Comparison of ENCODE assay signal across 11 cellular contexts in the genomic region with DNA sequence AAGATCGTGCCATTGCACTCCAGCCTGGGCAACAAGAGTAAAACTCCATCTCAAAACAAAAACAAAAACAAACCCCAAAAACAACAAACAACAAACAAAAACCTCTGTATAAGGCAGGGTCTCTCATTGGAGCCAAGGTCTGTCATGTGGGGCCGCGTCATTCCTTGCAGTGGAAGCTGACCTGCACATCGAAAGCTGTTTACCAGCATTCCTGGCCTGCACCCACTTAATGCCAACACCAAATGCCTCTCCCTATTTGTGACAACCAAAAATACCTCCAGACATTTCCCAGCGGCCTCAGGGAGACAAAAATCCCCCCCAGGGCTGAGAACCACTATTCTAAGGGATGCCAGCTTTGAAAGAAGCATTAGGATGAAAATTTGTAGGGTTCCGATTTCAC. TPM values are rescaled to one million over a fixed set of nuclear protein-coding genes. Genes with fewer than 3 reads are reported as not detected.
DNase-seq lines count a peak whose midpoint lies in the region; ATAC-seq and TF ChIP-seq lines count a peak whose summit lies in the region.
"Had no signal": no experiment of that assay in that cellular context is flagged by ENCODE, and none has a peak within 500 bp of the region (broad histone marks: within the 10 kb centered on the region; RNA-seq: fewer than 3 reads in every experiment).

No MANE protein-coding gene starts in this region.

- H3K4me1 Mint-ChIP-seq in Caco-2 (ENCODE audit: low read depth, unreplicated experiment) (peaks cover 7% of the 10 kb centered on the region), naive B cell (peaks cover 9 to 30% (median 19%) of the 10 kb centered on the region in 3 donors)

- DNase-seq in Caco-2 (no peak), RWPE1 (ENCODE audit: low spot score) (no peak), naive B cell (no peak), NCI-H187 treated with DMSO at 0.1 percent for 48 hours (lab: John Stamatoyannopoulos, UW) (no peak), iPS-NIHi7 (ENCODE audit: extremely low spot score) (no peak)
- DNase-seq in stimulated activated CD4-positive, alpha-beta T cell treated with anti-CD3 and anti-CD28 coated beads, Interleukin-2, amount 100 ng/mL, for 24 hours, result no peak
- DNase-seq: activated CD4-positive, alpha-beta memory T cell treated with anti-CD3 and anti-CD28 coated beads for 36 hours; effector CD4-positive, alpha-beta T cell; NCI-H774 had no signal

- H3K27me3 Mint-ChIP-seq in Caco-2 (ENCODE audit: insufficient read depth, unreplicated experiment) (peaks cover 7% of the 10 kb centered on the region), naive B cell (peaks cover 30 to 58% (median 44%) of the 10 kb centered on the region in 3 donors)

- POLR2A ChIA-PET in Caco-2 (lab: Charles Lee) (no interaction called here), RWPE1 (lab: Yijun Ruan, JAX; ENCODE audit: low non-redundant PET) (no interaction called here)

- intact Hi-C loops in Caco-2 (cut with micrococcal nuclease; ENCODE audit: unreplicated experiment), result no loop called here

- TF ChIP-seq CTCF in Caco-2 (IDR thresholded peaks at IDR 0.05; ENCODE audit: insufficient read depth in 1 of 2, low read depth in 1 of 2, low read length in 1 of 2, severe bottlenecking in 1 of 2, unreplicated experiment in 1 of 2), result no peak
- no peak for TF ChIP-seq CTCF in RWPE1 (conservative IDR thresholded peaks at IDR 0.05; ENCODE audit: low read depth)

- H3K4me1 ChIP-seq in Caco-2, result peaks cover 10% of the 10 kb centered on the region; the same call in 1 of the 2 replicates

- H3K4me3 Mint-ChIP-seq in Caco-2 (ENCODE audit: unreplicated experiment) (peak overlapping the region; percentile 69), naive B cell (peak overlapping the region in 5 of 8 donors; percentile 20 to 90 (median 79))

- no peaks in the 10 kb centered on the region for H3K36me3 ChIP-seq in Caco-2 (ENCODE audit: control insufficient read depth, insufficient read depth, low read length)
- H3K36me3 ChIP-seq: thoracic aorta had no signal

- BruUV-seq in Caco-2 (replicated peaks; lab: Mats Ljungman, UMichigan), result no TSS peak

- no peaks in the 10 kb centered on the region for H3K27me3 ChIP-seq in Caco-2 (replicated peaks; ENCODE audit: control insufficient read depth, insufficient read depth, low read length)

- H3K27ac ChIP-seq in RWPE1, result peak overlapping the region; percentile 54
- H3K27ac ChIP-seq: thoracic aorta had no signal

- no peak overlapping the region for H3K4me3 ChIP-seq in Caco-2 (ENCODE audit: low read depth, low read length)

- no peaks in the 10 kb centered on the region for H3K9me3 Mint-ChIP-seq in Caco-2 (ENCODE audit: unreplicated experiment)
- peaks cover 7 to 32% (median 21%) of the 10 kb centered on the region in 7 donors for H3K9me3 Mint-ChIP-seq in naive B cell

- H3K9me3 ChIP-seq in Caco-2, result no peaks in the 10 kb centered on the region

- no peak for ATAC-seq in naive B cell (ENCODE audit: low read depth in 2 of 2)

- CTCF ChIA-PET in Caco-2 (lab: Charles Lee), result no interaction called here
- CTCF ChIA-PET in RWPE1 (lab: Yijun Ruan, JAX), result interaction anchor here (0.7 kb wide), 1 partner anchor 20 kb away, joined by 3 read pairs; no protein-coding TSS in a partner anchor

- H3K27ac Mint-ChIP-seq in Caco-2 (ENCODE audit: unreplicated experiment), result no peak overlapping the region
- H3K27ac Mint-ChIP-seq in naive B cell, result no peak overlapping the region
- H3K27ac Mint-ChIP-seq: activated CD4-positive, alpha-beta memory T cell treated with anti-CD3 and anti-CD28 coated beads for 36 hours; T-helper 2 cell treated with Interferon-gamma antibody and Interleukin-4, amounts not matched to agents 5 μg/mL and 100 μg/mL, for 36 hours had no signal

- H3K36me3 Mint-ChIP-seq in Caco-2 (ENCODE audit: insufficient read depth, unreplicated experiment), result peaks cover 4% of the 10 kb centered on the region
- H3K36me3 Mint-ChIP-seq in naive B cell, result peaks cover 8 to 35% of the 10 kb centered on the region in 2 donors

RNA-seq across cellular contexts. Expression of a gene that starts 1.2 kb away (rescaled TPM):
- total RNA-seq in Caco-2 (2022), result 1.1 and 1.3 TPM in 2 replicates
- under 1 TPM in 4 of 6 donors, not detected in 2; 0.12 to 0.65 (median 0.35) TPM for polyA plus RNA-seq in naive B cell (ENCODE audit: low read depth in 6 of 6)

RNA-seq across cellular contexts. Expression of a gene that starts 49.9 kb away (rescaled TPM):
- 24.4 and 30.6 TPM in 2 replicates for total RNA-seq in Caco-2 (2022)
- 10 to 100 TPM in 2 of 6 donors, 1 to 10 TPM in 4; 3.9 to 11.4 (median 7.2) TPM for polyA plus RNA-seq in naive B cell (ENCODE audit: low read depth in 6 of 6)

RNA-seq across cellular contexts. Expression of a gene that starts 50.2 kb away (rescaled TPM):
- total RNA-seq in Caco-2 (2022), result 47.6 and 52.8 TPM in 2 replicates
- 10 to 100 TPM in 2 of 6 donors, 1 to 10 TPM in 4; 3.1 to 34.9 (median 6.9) TPM for polyA plus RNA-seq in naive B cell (ENCODE audit: low read depth in 6 of 6)
